23 cellular contexts compared by ENCODE assay signal in the genomic region with DNA sequence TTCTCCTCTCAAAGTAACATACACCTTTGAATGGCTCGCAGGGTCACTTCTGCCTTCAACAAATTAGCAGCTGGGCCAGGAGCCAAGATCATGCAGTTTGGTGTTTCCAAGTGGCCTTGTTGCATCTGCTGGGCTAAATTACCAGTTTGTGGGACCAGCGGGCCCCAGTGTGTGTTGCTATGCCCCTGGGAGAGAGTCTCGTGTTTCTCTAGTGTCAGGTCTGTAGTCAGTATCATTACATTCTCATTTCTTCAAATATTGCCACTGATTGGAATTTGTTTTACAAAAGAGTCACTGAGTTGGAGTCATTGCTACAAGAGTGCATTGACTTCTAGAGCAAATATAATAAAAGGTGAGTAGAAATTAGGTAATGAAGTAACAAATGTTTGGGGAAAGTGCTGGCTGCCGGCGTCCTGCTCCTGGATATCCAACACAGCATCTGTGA. TPM values are rescaled to one million over a fixed set of nuclear protein-coding genes. Genes with fewer than 3 reads are reported as not detected.
DNase-seq lines count a peak whose midpoint lies in the region; ATAC-seq and TF ChIP-seq lines count a peak whose summit lies in the region.
"Had no signal": no experiment of that assay in that cellular context is flagged by ENCODE, and none has a peak within 500 bp of the region (broad histone marks: within the 10 kb centered on the region; RNA-seq: fewer than 3 reads in every experiment).

No MANE protein-coding gene starts in this region.

- no peak for ATAC-seq in HG03045 (IDR thresholded peaks at IDR 0.05; ENCODE audit: unreplicated experiment)
- ATAC-seq: activated T-helper 17 cell treated with anti-CD3 and anti-CD28 coated beads, Interleukin-2, amount 50 U/mL, for 72 hours; left ventricle myocardium superior; naive thymus-derived CD4-positive, alpha-beta T cell had no signal

- H3K27ac Mint-ChIP-seq in progenitor cell of endocrine pancreas, result peak overlapping the region; percentile 51
- H3K27ac Mint-ChIP-seq: activated CD4-positive, alpha-beta memory T cell treated with anti-CD3 and anti-CD28 coated beads for 36 hours; activated naive CD4-positive, alpha-beta T cell treated with anti-CD3 and anti-CD28 coated beads, Interleukin-2, amount 50 U/mL, for 24 hours; activated T-helper 17 cell treated with anti-CD3 and anti-CD28 coated beads, Interleukin-2, amount 50 U/mL, for 72 hours; CD4-positive, alpha-beta T cell; mesothelial cell of epicardium; T-helper 1 cell treated with Interleukin-12 subunit alpha and Interleukin-12 subunit beta and Interleukin-4 antibody, amounts not matched to agents 30 μg/mL and 1 μg/mL, for 36 hours had no signal

- no peak for TF ChIP-seq CTCF in progenitor cell of endocrine pancreas (IDR thresholded peaks at IDR 0.05; ENCODE audit: unreplicated experiment)

- H3K36me3 Mint-ChIP-seq in progenitor cell of endocrine pancreas (ENCODE audit: insufficient read depth), result no peaks in the 10 kb centered on the region
- H3K36me3 Mint-ChIP-seq: activated CD4-positive, alpha-beta memory T cell treated with anti-CD3 and anti-CD28 coated beads for 36 hours; activated naive CD4-positive, alpha-beta T cell treated with anti-CD3 and anti-CD28 coated beads, Interleukin-2, amount 50 U/mL, for 24 hours; mesothelial cell of epicardium; naive thymus-derived CD4-positive, alpha-beta T cell had no signal

- H3K27me3 Mint-ChIP-seq in progenitor cell of endocrine pancreas, result peaks cover 10% of the 10 kb centered on the region
- H3K27me3 Mint-ChIP-seq: activated CD4-positive, alpha-beta memory T cell treated with anti-CD3 and anti-CD28 coated beads for 36 hours; activated naive CD4-positive, alpha-beta T cell treated with anti-CD3 and anti-CD28 coated beads, Interleukin-2, amount 50 U/mL, for 24 hours; activated T-helper 17 cell treated with anti-CD3 and anti-CD28 coated beads, Interleukin-2, amount 50 U/mL, for 72 hours; CD4-positive, alpha-beta T cell had no signal

- peaks cover 9% of the 10 kb centered on the region for H3K4me1 Mint-ChIP-seq in progenitor cell of endocrine pancreas (ENCODE audit: low read depth)
- H3K4me1 Mint-ChIP-seq: activated naive CD4-positive, alpha-beta T cell treated with anti-CD3 and anti-CD28 coated beads, Interleukin-2, amount 50 U/mL, for 24 hours; activated T-helper 17 cell treated with anti-CD3 and anti-CD28 coated beads, Interleukin-2, amount 50 U/mL, for 72 hours had no signal

- H3K9me3 Mint-ChIP-seq in progenitor cell of endocrine pancreas (ENCODE audit: low read depth), result no peaks in the 10 kb centered on the region
- H3K9me3 Mint-ChIP-seq: activated CD4-positive, alpha-beta memory T cell treated with anti-CD3 and anti-CD28 coated beads for 36 hours; activated naive CD4-positive, alpha-beta T cell treated with anti-CD3 and anti-CD28 coated beads, Interleukin-2, amount 50 U/mL, for 24 hours; activated T-helper 17 cell treated with anti-CD3 and anti-CD28 coated beads, Interleukin-2, amount 50 U/mL, for 72 hours; CD4-positive, alpha-beta T cell; mesothelial cell of epicardium; T-helper 1 cell treated with Interleukin-12 subunit alpha and Interleukin-12 subunit beta and Interleukin-4 antibody, amounts not matched to agents 30 μg/mL and 1 μg/mL, for 36 hours had no signal

- DNase-seq in NCI-H2196 (lab: John Stamatoyannopoulos, UW; ENCODE audit: unreplicated experiment), result peak; percentile 44
- DNase-seq in NCI-H2196 treated with DMSO at 0.1 percent for 48 hours (lab: John Stamatoyannopoulos, UW; ENCODE audit: unreplicated experiment), result no peak
- peak; percentile 66 for DNase-seq in NCI-H1105 treated with DMSO at 0.1 percent for 48 hours (lab: John Stamatoyannopoulos, UW)
- DNase-seq in NCI-H345 treated with DMSO at 0.1 percent for 48 hours (lab: John Stamatoyannopoulos, UW; ENCODE audit: unreplicated experiment), result peak; percentile 5
- no peak for DNase-seq in progenitor cell of endocrine pancreas (ENCODE audit: low spot score, unreplicated experiment)
- no peak for DNase-seq in ureter (ENCODE audit: low spot score)
- DNase-seq in stimulated activated CD4-positive, alpha-beta T cell treated with anti-CD3 and anti-CD28 coated beads, Interleukin-1b, Interleukin-23, amount 100 ng/mL, for 48 hours, result no peak
- DNase-seq: activated CD4-positive, alpha-beta memory T cell treated with anti-CD3 and anti-CD28 coated beads for 36 hours; activated CD4-positive, CD25-positive, alpha-beta regulatory T cell treated with anti-CD3 and anti-CD28 coated beads, Interleukin-2, amount 50 U/mL, for 72 hours; activated CD8-positive, alpha-beta memory T cell treated with anti-CD3 and anti-CD28 coated beads, Interleukin-2, amount 50 U/mL, for 4 hours; amygdala; CD4-positive, alpha-beta T cell; IMR-90; left ventricle myocardium superior; naive thymus-derived CD4-positive, alpha-beta T cell; NCI-H1048; nucleus accumbens; SK-N-SH had no signal

- no peak overlapping the region for H3K4me3 Mint-ChIP-seq in progenitor cell of endocrine pancreas (ENCODE audit: low read depth)
- H3K4me3 Mint-ChIP-seq: activated CD4-positive, alpha-beta memory T cell treated with anti-CD3 and anti-CD28 coated beads for 36 hours; activated naive CD4-positive, alpha-beta T cell treated with anti-CD3 and anti-CD28 coated beads, Interleukin-2, amount 50 U/mL, for 24 hours; activated T-helper 17 cell treated with anti-CD3 and anti-CD28 coated beads, Interleukin-2, amount 50 U/mL, for 72 hours; CD4-positive, alpha-beta T cell; mesothelial cell of epicardium; naive thymus-derived CD4-positive, alpha-beta T cell; T-helper 1 cell treated with Interleukin-12 subunit alpha and Interleukin-12 subunit beta and Interleukin-4 antibody, amounts not matched to agents 30 μg/mL and 1 μg/mL, for 36 hours had no signal

RNA-seq across cellular contexts. Expression of a gene that starts 35.5 kb away (rescaled TPM):
- total RNA-seq in progenitor cell of endocrine pancreas (54.4 and 56.3 TPM in 2 replicates), ureter (38.7 TPM)

Comparison
In these comparisons a context has a peak if more than half of its experiments do, and no peak if none do; other contexts are left out.
1. DNase-seq: peak in NCI-H2196 (single experiment), NCI-H1105 treated with DMSO at 0.1 percent for 48 hours (single experiment) and NCI-H345 treated with DMSO at 0.1 percent for 48 hours (single experiment); none in NCI-H2196 treated with DMSO at 0.1 percent for 48 hours (single experiment), progenitor cell of endocrine pancreas (single experiment), ureter (single experiment) and stimulated activated CD4-positive, alpha-beta T cell treated with anti-CD3 and anti-CD28 coated beads, Interleukin-1b, Interleukin-23, amount 100 ng/mL, for 48 hours (single experiment).